8 cellular contexts compared by ENCODE assay signal in the genomic region with DNA sequence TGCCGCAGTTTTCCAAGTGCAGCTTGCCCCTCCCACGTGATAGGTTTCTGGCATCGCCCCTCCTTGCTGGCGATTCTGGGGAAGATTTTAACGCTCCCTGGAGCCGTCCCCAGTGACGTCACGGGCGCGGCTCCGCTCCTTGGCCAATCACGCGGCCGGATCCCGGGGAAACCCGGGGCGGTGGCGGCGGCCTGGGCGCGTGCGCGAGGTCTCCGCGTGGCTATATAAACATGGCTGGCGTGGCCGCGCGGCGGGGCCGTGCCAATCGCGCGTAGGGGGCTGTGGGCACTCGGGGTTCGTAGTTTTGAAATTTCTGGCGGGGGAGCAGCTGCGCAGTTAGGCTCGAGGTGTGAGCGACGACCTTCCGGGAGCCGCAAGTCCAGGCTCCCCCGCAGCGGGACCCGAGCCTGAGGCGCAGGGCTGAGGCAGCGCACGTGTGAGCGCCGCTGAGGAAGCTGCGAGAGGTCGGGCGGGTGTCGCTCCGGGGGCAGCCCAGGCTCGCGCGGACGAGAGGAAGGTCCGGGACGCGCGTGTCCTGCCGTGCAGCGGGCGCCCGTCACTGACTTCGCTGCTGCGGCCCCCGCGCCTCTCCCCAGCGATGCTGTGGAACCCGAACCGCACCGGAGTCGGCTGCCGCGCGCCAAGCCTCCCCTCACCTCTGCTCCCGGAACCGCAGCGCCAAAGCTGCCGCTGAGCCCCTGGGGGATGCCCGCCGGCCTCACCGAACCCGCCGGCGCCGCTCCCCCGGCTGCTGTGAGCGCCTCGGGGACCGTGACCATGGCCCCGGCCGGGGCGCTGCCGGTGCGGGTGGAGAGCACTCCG. TPM values are rescaled to one million over a fixed set of nuclear protein-coding genes. Genes with fewer than 3 reads are reported as not detected.
DNase-seq lines count a peak whose midpoint lies in the region; ATAC-seq and TF ChIP-seq lines count a peak whose summit lies in the region.

Gene TAF4B, plus strand, starts transcription at position 217 of the 822 bp plus-strand sequence. Its CDS starts 489 bp downstream, at position 706.

- peaks cover 1% of the 10 kb centered on the region for H3K9me3 Mint-ChIP-seq in GM23338
- no peaks in the 10 kb centered on the region for H3K9me3 Mint-ChIP-seq in activated T-helper 2 cell treated with anti-CD3 and anti-CD28 coated beads, Interferon-gamma antibody, Interleukin-2, Interleukin-4, amounts not matched to agents 10 μg/mL and 5 μg/mL and 100 μg/mL, durations not matched to agents 14 hours and 24 hours and 36 hours
- H3K9me3 Mint-ChIP-seq in natural killer cell treated with Interleukin-12 subunit alpha and Interleukin-12 subunit beta and Interleukin-15 and Interleukin-18, amount 100 ng/mL, for 72 hours: no peaks in the 10 kb centered on the region

- peaks cover 44% of the 10 kb centered on the region for H3K79me2 ChIP-seq in GM23338 (replicated peaks; ENCODE audit: insufficient read depth)

- intact Hi-C loops in activated T-helper 2 cell treated with anti-CD3 and anti-CD28 coated beads, Interferon-gamma antibody, Interleukin-2, Interleukin-4, amounts not matched to agents 10 μg/mL and 5 μg/mL and 100 μg/mL, durations not matched to agents 14 hours and 24 hours and 36 hours (cut with micrococcal nuclease): loop anchor here (1.0 to 10.0 kb wide), 2 partner anchors 11 to 1148 kb away; no protein-coding TSS in a partner anchor

- H3K36me3 ChIP-seq in GM23338 (ENCODE audit: insufficient read depth) (no peaks in the 10 kb centered on the region), RWPE2 (ENCODE audit: low read depth) (no peaks in the 10 kb centered on the region)

- H3K4me1 ChIP-seq in GM23338 (ENCODE audit: insufficient read depth): peaks cover 16% of the 10 kb centered on the region
- H3K4me1 ChIP-seq in RWPE2 (ENCODE audit: insufficient read depth, poor library complexity, severe bottlenecking): peaks cover 20% of the 10 kb centered on the region

- peak; percentile 92 for DNase-seq in EL
- DNase-seq in GM23338 (ENCODE audit: low spot score): peak; percentile 97
- peak; percentile 89 for DNase-seq in Kasumi-1 (lab: John Stamatoyannopoulos, UW)
- DNase-seq in RWPE2 (ENCODE audit: low spot score): peak; percentile 88
- DNase-seq in activated T-helper 2 cell treated with anti-CD3 and anti-CD28 coated beads, Interferon-gamma antibody, Interleukin-2, Interleukin-4, amounts not matched to agents 10 μg/mL and 5 μg/mL and 100 μg/mL, durations not matched to agents 14 hours and 24 hours and 36 hours (ENCODE audit: low spot score): peak; percentile 91
- DNase-seq in fibroblast of pulmonary artery (ENCODE audit: low read depth): peak; percentile 92
- DNase-seq in natural killer cell treated with Interleukin-12 subunit alpha and Interleukin-12 subunit beta and Interleukin-15 and Interleukin-18, amount 100 ng/mL, for 72 hours (ENCODE audit: low spot score): peak; percentile 93
- DNase-seq in stimulated activated naive CD4-positive, alpha-beta T cell treated with Interleukin-2 at 50 U/mL for 16 hours (lab: John Stamatoyannopoulos, UW): peak; percentile 90

- H3K27me3 Mint-ChIP-seq in GM23338 (ENCODE audit: insufficient read depth, low read depth, poor library complexity): no peaks in the 10 kb centered on the region
- H3K27me3 Mint-ChIP-seq in activated T-helper 2 cell treated with anti-CD3 and anti-CD28 coated beads, Interferon-gamma antibody, Interleukin-2, Interleukin-4, amounts not matched to agents 10 μg/mL and 5 μg/mL and 100 μg/mL, durations not matched to agents 14 hours and 24 hours and 36 hours (ENCODE audit: low read depth): peaks cover 7% of the 10 kb centered on the region
- peaks cover 9 to 17% of the 10 kb centered on the region in 2 donors for H3K27me3 Mint-ChIP-seq in natural killer cell treated with Interleukin-12 subunit alpha and Interleukin-12 subunit beta and Interleukin-15 and Interleukin-18, amount 100 ng/mL, for 72 hours

- H3K27ac ChIP-seq in GM23338 (ENCODE audit: low read depth): no peak within 1 kb of the TSS
- H3K27ac ChIP-seq in RWPE2 (ENCODE audit: poor library complexity, severe bottlenecking): peak within 1 kb of the TSS; percentile 10

- no peaks in the 10 kb centered on the region for H3F3A ChIP-seq in GM23338 (replicated peaks; ENCODE audit: low read depth)

- peak within 1 kb of the TSS; percentile 93 for H3K4me3 Mint-ChIP-seq in GM23338
- H3K4me3 Mint-ChIP-seq in activated T-helper 2 cell treated with anti-CD3 and anti-CD28 coated beads, Interferon-gamma antibody, Interleukin-2, Interleukin-4, amounts not matched to agents 10 μg/mL and 5 μg/mL and 100 μg/mL, durations not matched to agents 14 hours and 24 hours and 36 hours (ENCODE audit: low read depth): peak within 1 kb of the TSS; percentile 94
- peak within 1 kb of the TSS; percentile 85 for H3K4me3 Mint-ChIP-seq in natural killer cell treated with Interleukin-12 subunit alpha and Interleukin-12 subunit beta and Interleukin-15 and Interleukin-18, amount 100 ng/mL, for 72 hours

- ATAC-seq in GM23338: peak; percentile 85
- peak; percentile 86 for ATAC-seq in RWPE2 (ENCODE audit: low read depth)
- ATAC-seq in natural killer cell treated with Interleukin-12 subunit alpha and Interleukin-12 subunit beta and Interleukin-15 and Interleukin-18, amount 100 ng/mL, for 72 hours: peak; percentile 94 to 95

- H4K20me1 ChIP-seq in GM23338 (replicated peaks; ENCODE audit: insufficient read depth): peaks cover 21% of the 10 kb centered on the region

- H3K9me2 ChIP-seq in GM23338 (ENCODE audit: insufficient read depth): no peaks in the 10 kb centered on the region

- H3K27me3 ChIP-seq in GM23338 (ENCODE audit: insufficient read depth) (no peaks in the 10 kb centered on the region), RWPE2 (ENCODE audit: insufficient read depth, poor library complexity, severe bottlenecking) (no peaks in the 10 kb centered on the region)

- peak within 1 kb of the TSS; percentile 96 for H3K27ac Mint-ChIP-seq in GM23338
- peak within 1 kb of the TSS; percentile 95 for H3K27ac Mint-ChIP-seq in activated T-helper 2 cell treated with anti-CD3 and anti-CD28 coated beads, Interferon-gamma antibody, Interleukin-2, Interleukin-4, amounts not matched to agents 10 μg/mL and 5 μg/mL and 100 μg/mL, durations not matched to agents 14 hours and 24 hours and 36 hours
- H3K27ac Mint-ChIP-seq in natural killer cell treated with Interleukin-12 subunit alpha and Interleukin-12 subunit beta and Interleukin-15 and Interleukin-18, amount 100 ng/mL, for 72 hours: peak within 1 kb of the TSS; percentile 66 to 70

- peak within 1 kb of the TSS; percentile 86; the same call in 1 of the 2 replicates for H2AFZ ChIP-seq in GM23338

- TF ChIP-seq CTCF in GM23338 (conservative IDR thresholded peaks at IDR 0.05; ENCODE audit: low read depth in 2 of 2) (no peak), RWPE2 (IDR thresholded peaks at IDR 0.05; ENCODE audit: poor library complexity, severe bottlenecking) (no peak), fibroblast of pulmonary artery (IDR thresholded peaks at IDR 0.05; ENCODE audit: low read length, missing control alignments) (no peak)

- peaks cover 9% of the 10 kb centered on the region for H3K36me3 Mint-ChIP-seq in GM23338 (ENCODE audit: low read depth)
- peaks cover 6% of the 10 kb centered on the region for H3K36me3 Mint-ChIP-seq in activated T-helper 2 cell treated with anti-CD3 and anti-CD28 coated beads, Interferon-gamma antibody, Interleukin-2, Interleukin-4, amounts not matched to agents 10 μg/mL and 5 μg/mL and 100 μg/mL, durations not matched to agents 14 hours and 24 hours and 36 hours (ENCODE audit: low read depth)
- H3K36me3 Mint-ChIP-seq in natural killer cell treated with Interleukin-12 subunit alpha and Interleukin-12 subunit beta and Interleukin-15 and Interleukin-18, amount 100 ng/mL, for 72 hours: no peaks in the 10 kb centered on the region

- H3K4me2 ChIP-seq in GM23338: peak within 1 kb of the TSS; percentile 98

- H3K4me1 Mint-ChIP-seq in GM23338: peaks cover 40% of the 10 kb centered on the region
- peaks cover 25% of the 10 kb centered on the region for H3K4me1 Mint-ChIP-seq in activated T-helper 2 cell treated with anti-CD3 and anti-CD28 coated beads, Interferon-gamma antibody, Interleukin-2, Interleukin-4, amounts not matched to agents 10 μg/mL and 5 μg/mL and 100 μg/mL, durations not matched to agents 14 hours and 24 hours and 36 hours (ENCODE audit: low read depth)
- H3K4me1 Mint-ChIP-seq in natural killer cell treated with Interleukin-12 subunit alpha and Interleukin-12 subunit beta and Interleukin-15 and Interleukin-18, amount 100 ng/mL, for 72 hours (ENCODE audit: low read depth in 2 of 2): peaks cover 9 to 25% of the 10 kb centered on the region in 2 donors

- H3K4me3 ChIP-seq in GM23338 (peak within 1 kb of the TSS; percentile 84), RWPE2 (ENCODE audit: severe bottlenecking) (peak within 1 kb of the TSS; percentile 86), fibroblast of pulmonary artery (replicated peaks; ENCODE audit: low read depth, low read length) (peak within 1 kb of the TSS; percentile 78)

- H3K9me3 ChIP-seq in RWPE2 (ENCODE audit: severe bottlenecking): no peaks in the 10 kb centered on the region

TF ChIP-seq in GM23338, 12 proteins besides CTCF, POLR2A, EP300 and RAD21 (continues in another document):
- TF ChIP-seq, protein P1, sequence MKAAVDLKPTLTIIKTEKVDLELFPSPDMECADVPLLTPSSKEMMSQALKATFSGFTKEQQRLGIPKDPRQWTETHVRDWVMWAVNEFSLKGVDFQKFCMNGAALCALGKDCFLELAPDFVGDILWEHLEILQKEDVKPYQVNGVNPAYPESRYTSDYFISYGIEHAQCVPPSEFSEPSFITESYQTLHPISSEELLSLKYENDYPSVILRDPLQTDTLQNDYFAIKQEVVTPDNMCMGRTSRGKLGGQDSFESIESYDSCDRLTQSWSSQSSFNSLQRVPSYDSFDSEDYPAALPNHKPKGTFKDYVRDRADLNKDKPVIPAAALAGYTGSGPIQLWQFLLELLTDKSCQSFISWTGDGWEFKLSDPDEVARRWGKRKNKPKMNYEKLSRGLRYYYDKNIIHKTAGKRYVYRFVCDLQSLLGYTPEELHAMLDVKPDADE (IDR thresholded peaks at IDR 0.05): no peak

RNA-seq across cellular contexts. Expression of gene TAF4B, which starts in this region (rescaled TPM):
- total RNA-seq in GM23338 (2014; rRNA removed; shearing (Covaris generic)): 15.2 and 27.3 TPM in 2 replicates
- 8.1 and 9.4 TPM in 2 replicates for polyA plus RNA-seq in GM23338 (2016; fragmentation: Nextera tagmentation; extraction: Ambion mirVana)
- total RNA-seq in activated T-helper 2 cell treated with anti-CD3 and anti-CD28 coated beads, Interferon-gamma antibody, Interleukin-2, Interleukin-4, amounts not matched to agents 10 μg/mL and 5 μg/mL and 100 μg/mL, durations not matched to agents 14 hours and 24 hours and 36 hours: 14.9 and 16.1 TPM in 2 replicates
- total RNA-seq in natural killer cell treated with Interleukin-12 subunit alpha and Interleukin-12 subunit beta and Interleukin-15 and Interleukin-18, amount 100 ng/mL, for 72 hours: 10 to 100 TPM in 1 of 2 donors, 1 to 10 TPM in 1; 4.2 to 14.5 TPM
